Comparison of ENCODE assay signal across 8 cellular contexts in the genomic region with DNA sequence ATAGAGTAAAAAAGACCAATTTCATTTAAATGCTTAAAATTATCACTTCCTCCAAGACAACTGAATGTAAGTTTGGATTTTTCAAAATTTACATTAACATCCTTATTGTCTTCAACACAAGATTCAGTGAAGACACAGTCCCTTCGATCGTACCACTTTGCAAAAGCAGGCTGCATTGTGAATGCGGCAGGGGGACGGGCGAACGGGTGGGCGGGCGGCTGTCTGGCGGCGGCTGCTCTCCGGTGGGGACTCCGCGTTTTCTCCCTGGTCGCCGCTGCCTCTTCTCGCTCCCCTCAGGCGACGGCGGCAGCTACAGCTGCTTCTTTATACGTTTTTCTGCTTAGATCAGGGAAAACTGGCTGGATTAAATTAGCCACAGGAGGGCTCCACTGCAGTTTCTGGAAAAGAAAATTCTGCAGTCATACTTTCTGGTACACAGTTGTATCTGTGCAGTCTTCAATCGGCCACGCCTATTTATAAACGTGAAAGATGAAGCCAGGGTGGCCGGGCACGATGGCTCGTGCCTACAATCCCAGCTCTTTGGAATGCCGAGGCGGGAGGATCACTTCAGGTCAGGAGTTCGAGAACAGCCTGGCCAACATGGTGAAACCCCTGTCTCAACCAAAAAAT. TPM values are rescaled to one million over a fixed set of nuclear protein-coding genes. Genes with fewer than 3 reads are reported as not detected.
DNase-seq lines count a peak whose midpoint lies in the region; ATAC-seq and TF ChIP-seq lines count a peak whose summit lies in the region.

No MANE protein-coding gene starts in this region.

- H3K9me3 ChIP-seq in GM23248 (ENCODE audit: low read depth) = no peaks in the 10 kb centered on the region

- no peaks in the 10 kb centered on the region for H3K9me2 ChIP-seq in GM23248 (ENCODE audit: insufficient read depth)

- H3K4me2 ChIP-seq in GM23248 (ENCODE audit: unreplicated experiment) = peak overlapping the region; percentile 91

- no peaks in the 10 kb centered on the region for H3K9me3 Mint-ChIP-seq in activated T-cell treated with anti-CD3 and anti-CD28 coated beads, Interleukin-2, amount 50 U/mL, for 72 hours
- no peaks in the 10 kb centered on the region for H3K9me3 Mint-ChIP-seq in neural crest cell

- H3K27ac ChIP-seq in GM23248 = no peak overlapping the region

- WGBS in GM23248 (ENCODE audit: low coverage in 1 of 2, low lambda C conversion rate in 2 of 2, missing lambda C conversion rate in 2 of 2), 2 experiments = 6 to 8% methylated on average over 14 to 29 of the region's 29 CpGs

- ATAC-seq in activated T-cell treated with anti-CD3 and anti-CD28 coated beads, Interleukin-2, amount 50 U/mL, for 72 hours (replicated peaks in 1 of 2) = peak; percentile 69 to 74
- ATAC-seq in HG02840 (IDR thresholded peaks at IDR 0.05; ENCODE audit: low FRiP score, unreplicated experiment) = no peak
- ATAC-seq in GM18502 (IDR thresholded peaks at IDR 0.05; ENCODE audit: poor library complexity, unreplicated experiment) = no peak

- H3K36me3 ChIP-seq in GM23248 (ENCODE audit: low read depth) = no peaks in the 10 kb centered on the region

- H3K79me2 ChIP-seq in GM23248 (ENCODE audit: insufficient read depth) = no peaks in the 10 kb centered on the region

- H3K27me3 Mint-ChIP-seq in activated T-cell treated with anti-CD3 and anti-CD28 coated beads, Interleukin-2, amount 50 U/mL, for 72 hours (ENCODE audit: low read depth) = peaks cover 47% of the 10 kb centered on the region
- peaks cover 58% of the 10 kb centered on the region for H3K27me3 Mint-ChIP-seq in neural crest cell (ENCODE audit: low read depth)

- peaks cover 6% of the 10 kb centered on the region for H3K4me1 ChIP-seq in GM23248 (ENCODE audit: insufficient read depth)

- no peaks in the 10 kb centered on the region for H3F3A ChIP-seq in GM23248 (ENCODE audit: insufficient read depth)

- DNase-seq in ACHN = peak; percentile 77
- DNase-seq in GM23248 = peak; percentile 86
- DNase-seq in NCI-H510A (lab: John Stamatoyannopoulos, UW) = peak; percentile 28
- DNase-seq in activated T-cell treated with anti-CD3 and anti-CD28 coated beads, Interleukin-2, amount 50 U/mL, for 72 hours = peak; percentile 21 to 29
- peak; percentile 66 for DNase-seq in fibroblast of villous mesenchyme (ENCODE audit: low read depth)
- DNase-seq in neural crest cell (ENCODE audit: low read depth, low spot score) = peak; percentile 62

- peak overlapping the region; percentile 84 for H2AFZ ChIP-seq in GM23248

- H3K4me3 ChIP-seq in GM23248 (peak overlapping the region; percentile 70), fibroblast of villous mesenchyme (ENCODE audit: low read depth, low read length) (peak overlapping the region; percentile 48)

- H3K27ac Mint-ChIP-seq in activated T-cell treated with anti-CD3 and anti-CD28 coated beads, Interleukin-2, amount 50 U/mL, for 72 hours = peak overlapping the region; percentile 20
- no peak overlapping the region for H3K27ac Mint-ChIP-seq in neural crest cell (ENCODE audit: unreplicated experiment)

- H3K4me3 Mint-ChIP-seq in activated T-cell treated with anti-CD3 and anti-CD28 coated beads, Interleukin-2, amount 50 U/mL, for 72 hours = peak overlapping the region; percentile 81 to 91
- peak overlapping the region; percentile 48 for H3K4me3 Mint-ChIP-seq in neural crest cell

- peaks cover 19% of the 10 kb centered on the region for H3K4me1 Mint-ChIP-seq in activated T-cell treated with anti-CD3 and anti-CD28 coated beads, Interleukin-2, amount 50 U/mL, for 72 hours (ENCODE audit: low read depth)
- peaks cover 16% of the 10 kb centered on the region for H3K4me1 Mint-ChIP-seq in neural crest cell

- H3K27me3 ChIP-seq in GM23248 (replicated peaks; ENCODE audit: insufficient read depth) = 0 out of 2 replicates have a peak, but pooled peaks cover 6% of the 10 kb centered on the region

- in situ Hi-C loops in ACHN (cut with HindIII; ENCODE audit: low pct_ligation_motif_present, low pct_unique_long_range_greater_than_20kb, low sequenced_read_pairs) (no loop called here), GM23248 (cut with MboI) (no loop called here)

- TF ChIP-seq CTCF in fibroblast of villous mesenchyme (IDR thresholded peaks at IDR 0.05; ENCODE audit: insufficient read depth, low read depth, low read length) (peak; percentile 54), neural crest cell (conservative IDR thresholded peaks at IDR 0.05) (peak; percentile 70)

- peak overlapping the region; percentile 49; the same call in 1 of the 2 replicates for H3K9ac ChIP-seq in GM23248

- no peaks in the 10 kb centered on the region for H3K36me3 Mint-ChIP-seq in activated T-cell treated with anti-CD3 and anti-CD28 coated beads, Interleukin-2, amount 50 U/mL, for 72 hours (ENCODE audit: insufficient read depth in 2 of 2)
- no peaks in the 10 kb centered on the region for H3K36me3 Mint-ChIP-seq in neural crest cell (ENCODE audit: low read depth)

- H4K20me1 ChIP-seq in GM23248 (ENCODE audit: insufficient read depth) = no peaks in the 10 kb centered on the region

RNA-seq across cellular contexts. Expression of gene HPF1, which starts 33.9 kb away (rescaled TPM):
- 21.8 and 40.5 TPM in 2 replicates for total RNA-seq in GM23248 (2014; rRNA removed; shearing (Covaris generic))
- polyA plus RNA-seq in GM23248 (2016; fragmentation: Nextera tagmentation; extraction: Ambion mirVana) = 44.4 and 54.1 TPM in 2 replicates
- total RNA-seq in activated T-cell treated with anti-CD3 and anti-CD28 coated beads, Interleukin-2, amount 50 U/mL, for 72 hours = 10 to 100 TPM; 32.7 to 34.0 TPM
- total RNA-seq in fibroblast of villous mesenchyme (22.5 and 25.9 TPM in 2 replicates), neural crest cell (49.8 and 53.6 TPM in 2 replicates)

Comparison
In these comparisons a context has a peak if more than half of its experiments do, and no peak if none do; other contexts are left out.
1. DNase-seq: peak in every context shown above with its lines; median percentile 86 in GM23248; 77 in ACHN; 66 in fibroblast of villous mesenchyme; 62 in neural crest cell; 28 in NCI-H510A; 25 in activated T-cell treated with anti-CD3 and anti-CD28 coated beads, Interleukin-2, amount 50 U/mL, for 72 hours.
2. ATAC-seq: peak in activated T-cell treated with anti-CD3 and anti-CD28 coated beads, Interleukin-2, amount 50 U/mL, for 72 hours (2 of 2); none in HG02840 (single experiment) and GM18502 (single experiment).